Comparison of ENCODE assay signal across 9 cellular contexts in genomic region chr2:45009928-45010705, GRCh38. TPM values are rescaled to one million over a fixed set of nuclear protein-coding genes. Genes with fewer than 3 reads are reported as not detected.
DNase-seq lines count a peak whose midpoint lies in the region; ATAC-seq and TF ChIP-seq lines count a peak whose summit lies in the region.
"Had no signal": no experiment of that assay in that cellular context is flagged by ENCODE, and none has a peak within 500 bp of the region (broad histone marks: within the 10 kb centered on the region; RNA-seq: fewer than 3 reads in every experiment).

No MANE protein-coding gene starts in this region.

- DNase-seq in NCI-H2107 treated with DMSO at 0.1 percent for 48 hours (lab: John Stamatoyannopoulos, UW; ENCODE audit: unreplicated experiment) (peak; percentile 62), NCI-H2107 (lab: John Stamatoyannopoulos, UW) (no peak), SK-N-SH (peak; percentile 85), fibroblast of peridontal ligament (ENCODE audit: extremely low read depth) (peak; percentile 94)
- DNase-seq in activated naive CD4-positive, alpha-beta T cell treated with anti-CD3 and anti-CD28 coated beads, Interleukin-2, amount 50 U/mL, for 16 hours = no peak
- DNase-seq: DND-41 had no signal

- H3K9ac ChIP-seq in SK-N-SH (peak overlapping the region; percentile 57), neural cell (ENCODE audit: low read length) (no peak overlapping the region)

- H3K4me3 ChIP-seq in SK-N-SH (ENCODE audit: low read depth in 2 of 2, low read length in 1 of 2) = peak overlapping the region; percentile 55 to 62
- H3K4me3 ChIP-seq in neural cell (ENCODE audit: low read length) = peak overlapping the region; percentile 63

- TF ChIP-seq CTCF in SK-N-SH (IDR thresholded peaks at IDR 0.05) = no peak
- no peak for TF ChIP-seq CTCF in neural cell (IDR thresholded peaks at IDR 0.05; ENCODE audit: poor library complexity, severe bottlenecking)

- 27% methylated on average over 32 of the region's 56 CpGs for WGBS in SK-N-SH (ENCODE audit: low lambda C conversion rate)

- no peak for ATAC-seq in HG03520 (IDR thresholded peaks at IDR 0.05; ENCODE audit: unreplicated experiment)
- ATAC-seq in GM21360 (IDR thresholded peaks at IDR 0.05; ENCODE audit: unreplicated experiment) = no peak

- H3K4me1 ChIP-seq in SK-N-SH (ENCODE audit: control insufficient read depth in 1 of 2, insufficient read depth in 2 of 2, low read depth in 1 of 2, low read length in 1 of 2) = peaks cover 0 to 15% of the 10 kb centered on the region in 2 experiments; a peak in 1 of 4 replicates

- TF ChIP-seq RAD21 in SK-N-SH (IDR thresholded peaks at IDR 0.05; ENCODE audit: low read length) (no peak), neural cell (conservative IDR thresholded peaks at IDR 0.05) (no peak)

- peak overlapping the region; percentile 67 for H2AFZ ChIP-seq in SK-N-SH (ENCODE audit: low read depth)
- no peak overlapping the region for H2AFZ ChIP-seq in neural cell (ENCODE audit: low read depth, low read length)

- H3K27ac ChIP-seq in SK-N-SH (ENCODE audit: low read depth in 2 of 2, low read length in 1 of 2) (peak overlapping the region; percentile 17 to 72; a peak in 3 of 4 replicates), neural cell (ENCODE audit: low read length) (no peak overlapping the region)

- TF ChIP-seq EP300 in SK-N-SH (IDR thresholded peaks at IDR 0.05; ENCODE audit: borderline replicate concordance in 1 of 2, low read depth in 1 of 2, low read length in 1 of 2) (no peak), neural cell (conservative IDR thresholded peaks at IDR 0.05; ENCODE audit: poor library complexity, severe bottlenecking) (no peak)

- H3K9me3 ChIP-seq in SK-N-SH = no peaks in the 10 kb centered on the region
- H3K9me3 ChIP-seq in neural cell (ENCODE audit: low read length) = no peaks in the 10 kb centered on the region

- CTCF ChIA-PET in SK-N-SH (lab: Yijun Ruan, JAX) = interaction anchor here (0.9 to 8.5 kb wide), 9 partner anchors 17 to 484 kb away, joined by 3 to 112 read pairs (median 5); no protein-coding TSS in a partner anchor

- no peaks in the 10 kb centered on the region for H3F3A ChIP-seq in SK-N-SH (replicated peaks; ENCODE audit: insufficient read depth)
- H3F3A ChIP-seq in neural cell (ENCODE audit: insufficient read depth, low read length, poor library complexity, severe bottlenecking) = no peaks in the 10 kb centered on the region

- H4K20me1 ChIP-seq in SK-N-SH (ENCODE audit: insufficient read depth) (no peaks in the 10 kb centered on the region), neural cell (ENCODE audit: insufficient read depth) (no peaks in the 10 kb centered on the region)

- H3K79me2 ChIP-seq in SK-N-SH (ENCODE audit: insufficient read depth) = no peaks in the 10 kb centered on the region
- no peaks in the 10 kb centered on the region for H3K79me2 ChIP-seq in neural cell (replicated peaks; ENCODE audit: insufficient read depth, low read length)

- no peaks in the 10 kb centered on the region for H3K9me2 ChIP-seq in SK-N-SH
- no peaks in the 10 kb centered on the region for H3K9me2 ChIP-seq in neural cell (ENCODE audit: insufficient read depth, low read length)

- no peaks in the 10 kb centered on the region for H3K27me3 ChIP-seq in SK-N-SH (ENCODE audit: insufficient read depth)
- H3K27me3 ChIP-seq in neural cell (ENCODE audit: insufficient read depth, low read depth, low read length) = peaks cover 100% of the 10 kb centered on the region

- no peaks in the 10 kb centered on the region for H3K36me3 ChIP-seq in SK-N-SH (replicated peaks in 1 of 2; ENCODE audit: control insufficient read depth in 1 of 2, insufficient read depth in 2 of 2, low read length in 1 of 2)
- no peaks in the 10 kb centered on the region for H3K36me3 ChIP-seq in neural cell (ENCODE audit: insufficient read depth, low read length)

- H3K4me2 ChIP-seq in SK-N-SH (peak overlapping the region; percentile 79), neural cell (ENCODE audit: low read length) (no peak overlapping the region)

- POLR2A ChIA-PET in SK-N-SH (lab: Yijun Ruan, JAX) = no interaction called here

TF ChIP-seq in SK-N-SH, 30 proteins besides CTCF, POLR2A, EP300 and RAD21:
- TF ChIP-seq YY1 (IDR thresholded peaks at IDR 0.05; ENCODE audit: low read depth) (0 out of 2 replicates have a peak, but pooled peaks have one; percentile 21), MAX (IDR thresholded peaks at IDR 0.05; ENCODE audit: low read depth) (peak; percentile 75), USF2 (IDR thresholded peaks at IDR 0.05; ENCODE audit: borderline replicate concordance, low read depth, low read length) (no peak)

TF ChIP-seq in neural cell, 6 proteins besides CTCF, POLR2A, EP300 and RAD21:
- TF ChIP-seq TAF1 (IDR thresholded peaks at IDR 0.05; ENCODE audit: low read depth) (no peak), EZH2 (IDR thresholded peaks at IDR 0.05; ENCODE audit: borderline replicate concordance, insufficient read depth, low read length, poor library complexity, severe bottlenecking) (peak; percentile 82)

RNA-seq across cellular contexts. Expression of gene SIX2, which starts 0.9 kb away (rescaled TPM):
- polyA plus RNA-seq in SK-N-SH (2012; rRNA removed) = 0.45 and 0.76 TPM in 2 replicates
- polyA plus RNA-seq in SK-N-SH (2012; cell fraction: cytosol; rRNA removed) = 0.44 and 0.45 TPM in 2 replicates
- polyA plus RNA-seq in SK-N-SH (2012; cell fraction: nucleus; rRNA removed) = 0.24 and 0.27 TPM in 2 replicates
- polyA plus RNA-seq in neural cell = 0.16 TPM in 1 of 2 replicates, not detected in the other
- polyA minus RNA-seq in neural cell = not detected in 2 replicates

Comparison
In these comparisons a context has a peak if more than half of its experiments do, and no peak if none do; other contexts are left out.
1. DNase-seq: peak in NCI-H2107 treated with DMSO at 0.1 percent for 48 hours (single experiment), SK-N-SH (single experiment) and fibroblast of peridontal ligament (single experiment); none in NCI-H2107 (single experiment) and activated naive CD4-positive, alpha-beta T cell treated with anti-CD3 and anti-CD28 coated beads, Interleukin-2, amount 50 U/mL, for 16 hours (single experiment).